In genomic region chr16:53789159-53789558, GRCh38 we compare ENCODE assay signal across 17 cellular contexts.
DNase-seq lines count a peak whose midpoint lies in the region; ATAC-seq and TF ChIP-seq lines count a peak whose summit lies in the region.
"Had no signal": no experiment of that assay in that cellular context is flagged by ENCODE, and none has a peak within 500 bp of the region (broad histone marks: within the 10 kb centered on the region; RNA-seq: fewer than 3 reads in every experiment).

No MANE protein-coding gene starts in this region.

- H3K27ac ChIP-seq in fibroblast of lung (ENCODE audit: insufficient read depth, low read length) (no peak overlapping the region), ascending aorta (no peak overlapping the region), psoas muscle (no peak overlapping the region)
- H3K27ac ChIP-seq in CD8-positive, alpha-beta memory T cell (ENCODE audit: low read depth, low read length): no peak overlapping the region
- H3K27ac ChIP-seq: colonic mucosa, SJCRH30 had no signal

- no peak overlapping the region for H3K4me2 ChIP-seq in fibroblast of lung (ENCODE audit: extremely low read depth, insufficient read depth, low read length)

- H4K20me1 ChIP-seq in fibroblast of lung (ENCODE audit: control insufficient read depth, extremely low read depth, insufficient read depth, low read length): no peaks in the 10 kb centered on the region

- H3K9me3 ChIP-seq in fibroblast of lung (ENCODE audit: control insufficient read depth, insufficient read depth, low read depth, low read length): no peaks in the 10 kb centered on the region
- H3K9me3 ChIP-seq in ascending aorta: no peaks in the 10 kb centered on the region
- no peaks in the 10 kb centered on the region for H3K9me3 ChIP-seq in CD8-positive, alpha-beta memory T cell (ENCODE audit: low read length)
- H3K9me3 ChIP-seq in psoas muscle: no peaks in the 10 kb centered on the region
- H3K9me3 ChIP-seq: colonic mucosa, SJCRH30 had no signal

- no peak overlapping the region for H3K4me3 ChIP-seq in fibroblast of lung (replicated peaks in 1 of 4; ENCODE audit: control extremely low read depth in 1 of 4, insufficient read depth in 1 of 4, low read depth in 3 of 4, low read length in 4 of 4)
- H3K4me3 ChIP-seq in retinal pigment epithelial cell (ENCODE audit: low read length): no peak overlapping the region
- H3K4me3 ChIP-seq in ascending aorta: no peak overlapping the region
- H3K4me3 ChIP-seq in CD8-positive, alpha-beta memory T cell (ENCODE audit: low read length): no peak overlapping the region
- H3K4me3 ChIP-seq in psoas muscle: no peak overlapping the region
- H3K4me3 ChIP-seq: colonic mucosa, SJCRH30 had no signal

- peaks cover 0 to 1% (median 0%) of the 10 kb centered on the region in 3 donors for H3K36me3 Mint-ChIP-seq in CD8-positive, alpha-beta memory T cell
- H3K36me3 Mint-ChIP-seq: CD8-positive, alpha-beta T cell; naive B cell had no signal

- H3K4me1 Mint-ChIP-seq in CD8-positive, alpha-beta memory T cell: peaks cover 26 to 54% (median 29%) of the 10 kb centered on the region in 3 donors

- CTCF ChIA-PET in CD8-positive, alpha-beta memory T cell (lab: Charles Lee): no interaction called here

- H3K36me3 ChIP-seq in fibroblast of lung (ENCODE audit: control insufficient read depth, insufficient read depth, low read length): no peaks in the 10 kb centered on the region
- no peaks in the 10 kb centered on the region for H3K36me3 ChIP-seq in ascending aorta
- H3K36me3 ChIP-seq in CD8-positive, alpha-beta memory T cell (ENCODE audit: insufficient read depth, low read length): no peaks in the 10 kb centered on the region
- no peaks in the 10 kb centered on the region for H3K36me3 ChIP-seq in psoas muscle (ENCODE audit: insufficient read depth in 1 of 2, low read depth in 1 of 2)
- H3K36me3 ChIP-seq: colonic mucosa, SJCRH30 had no signal

- H2AFZ ChIP-seq in fibroblast of lung (ENCODE audit: low read length): no peak overlapping the region

- no peak overlapping the region for H3K4me3 Mint-ChIP-seq in CD8-positive, alpha-beta memory T cell
- H3K4me3 Mint-ChIP-seq: CD8-positive, alpha-beta T cell; H9; naive B cell; stimulated activated naive CD8-positive, alpha-beta T cell treated with anti-CD3 and anti-CD28 coated beads, Interleukin-15, Interleukin-2, amounts not matched to agents 100 ng/mL and 50 ng/mL, for 24 hours had no signal

- no peaks in the 10 kb centered on the region for H3K9me3 Mint-ChIP-seq in CD8-positive, alpha-beta memory T cell
- H3K9me3 Mint-ChIP-seq: CD8-positive, alpha-beta T cell; H9; naive B cell; stimulated activated naive CD8-positive, alpha-beta T cell treated with anti-CD3 and anti-CD28 coated beads, Interleukin-15, Interleukin-2, amounts not matched to agents 100 ng/mL and 50 ng/mL, for 24 hours had no signal

- H3K4me1 ChIP-seq in fibroblast of lung (ENCODE audit: control insufficient read depth, extremely low read depth, insufficient read depth, low read length): no peaks in the 10 kb centered on the region
- peaks cover 0 to 11% of the 10 kb centered on the region in 2 donors for H3K4me1 ChIP-seq in ascending aorta
- no peaks in the 10 kb centered on the region for H3K4me1 ChIP-seq in CD8-positive, alpha-beta memory T cell (ENCODE audit: insufficient read depth, low read length)
- peaks cover 4% of the 10 kb centered on the region for H3K4me1 ChIP-seq in psoas muscle
- H3K4me1 ChIP-seq: colonic mucosa had no signal

- no peak overlapping the region for H3K9ac ChIP-seq in fibroblast of lung (ENCODE audit: insufficient read depth, low read length)

- 84 to 88% (median 85%) methylated on average over 2 of the region's 2 CpGs for WGBS in psoas muscle, 3 donors

- H3K27me3 ChIP-seq in fibroblast of lung (ENCODE audit: control insufficient read depth, insufficient read depth, low read length) (no peaks in the 10 kb centered on the region), ascending aorta (no peaks in the 10 kb centered on the region), psoas muscle (ENCODE audit: insufficient read depth in 3 of 3, low read length in 2 of 3) (no peaks in the 10 kb centered on the region)
- H3K27me3 ChIP-seq in CD8-positive, alpha-beta memory T cell (ENCODE audit: insufficient read depth, low read length, poor library complexity, severe bottlenecking): no peaks in the 10 kb centered on the region
- H3K27me3 ChIP-seq: colonic mucosa, SJCRH30 had no signal

- peak overlapping the region in 1 of 8 donors; percentile 37 for H3K27ac Mint-ChIP-seq in CD8-positive, alpha-beta memory T cell
- H3K27ac Mint-ChIP-seq: CD8-positive, alpha-beta T cell; stimulated activated naive CD8-positive, alpha-beta T cell treated with anti-CD3 and anti-CD28 coated beads, Interleukin-15, Interleukin-2, amounts not matched to agents 100 ng/mL and 50 ng/mL, for 24 hours had no signal

- TF ChIP-seq CTCF in fibroblast of lung (conservative IDR thresholded peaks at IDR 0.05 in 1 of 2, IDR thresholded peaks at IDR 0.05 in 1 of 2; ENCODE audit: low read depth in 1 of 2, low read length in 2 of 2) (no peak), retinal pigment epithelial cell (conservative IDR thresholded peaks at IDR 0.05; ENCODE audit: low read depth, low read length) (no peak), ascending aorta (IDR thresholded peaks at IDR 0.05) (no peak), psoas muscle (IDR thresholded peaks at IDR 0.05) (no peak)

- no peaks in the 10 kb centered on the region for H3K27me3 Mint-ChIP-seq in CD8-positive, alpha-beta memory T cell
- H3K27me3 Mint-ChIP-seq: naive B cell; stimulated activated naive CD8-positive, alpha-beta T cell treated with anti-CD3 and anti-CD28 coated beads, Interleukin-15, Interleukin-2, amounts not matched to agents 100 ng/mL and 50 ng/mL, for 24 hours had no signal

- ATAC-seq in SK-N-SH treated with all-trans-retinoic acid at 6 μM for 48 hours: peak; percentile 62
- ATAC-seq in GM21423 (IDR thresholded peaks at IDR 0.05; ENCODE audit: unreplicated experiment): no peak
- no peak for ATAC-seq in psoas muscle
- ATAC-seq: CD8-positive, alpha-beta T cell had no signal

- peak; percentile 65 for DNase-seq in EL
- DNase-seq in fibroblast of lung (ENCODE audit: low read depth in 2 of 2): peak; percentile 75 to 95
- DNase-seq in retinal pigment epithelial cell (ENCODE audit: low read depth): peak; percentile 48
- no peak for DNase-seq in ascending aorta (ENCODE audit: low spot score in 2 of 2)
- no peak for DNase-seq in CD8-positive, alpha-beta memory T cell
- DNase-seq in psoas muscle: no peak
- DNase-seq: activated naive CD4-positive, alpha-beta T cell treated with Interleukin-2 at 50 U/mL for 16 hours; CD8-positive, alpha-beta T cell; colonic mucosa; H9; naive B cell; NCI-H2081; retina; SJCRH30 had no signal

- H3K79me2 ChIP-seq in fibroblast of lung (ENCODE audit: control insufficient read depth, insufficient read depth, low read length): no peaks in the 10 kb centered on the region

- intact Hi-C loops in ascending aorta (cut with DNase I) (no loop called here), psoas muscle (cut with DNase I) (no loop called here)

- POLR2A ChIA-PET in CD8-positive, alpha-beta memory T cell (lab: Charles Lee): no interaction called here

TF ChIP-seq in SK-N-SH treated with all-trans-retinoic acid at 6 μM for 48 hours, 23 proteins besides CTCF, POLR2A, EP300 and RAD21:
- TF ChIP-seq ESRRG (CRISPR knock-in tag; IDR thresholded peaks at IDR 0.05) (no peak), ZNF565 (CRISPR knock-in tag; conservative IDR thresholded peaks at IDR 0.05; ENCODE audit: low read depth) (no peak), ZNF8 (CRISPR knock-in tag; IDR thresholded peaks at IDR 0.05) (no peak), ARNTL (CRISPR knock-in tag; IDR thresholded peaks at IDR 0.05; ENCODE audit: borderline replicate concordance, low read depth) (no peak), SNAI2 (CRISPR knock-in tag; IDR thresholded peaks at IDR 0.05) (no peak), ZC3H10 (CRISPR knock-in tag; IDR thresholded peaks at IDR 0.05) (no peak), CSDC2 (CRISPR knock-in tag; IDR thresholded peaks at IDR 0.05) (no peak), ISL1 (CRISPR knock-in tag; IDR thresholded peaks at IDR 0.05) (no peak; the same call in 1 of the 2 replicates), ZFP30 (CRISPR knock-in tag; IDR thresholded peaks at IDR 0.05) (no peak), TCF4 (CRISPR knock-in tag; IDR thresholded peaks at IDR 0.05; ENCODE audit: borderline replicate concordance) (no peak), PPARA (CRISPR knock-in tag; IDR thresholded peaks at IDR 0.05; ENCODE audit: borderline replicate concordance) (no peak), POU6F1 (CRISPR knock-in tag; IDR thresholded peaks at IDR 0.05; ENCODE audit: borderline replicate concordance, low read depth) (no peak), PATZ1 (CRISPR knock-in tag; IDR thresholded peaks at IDR 0.05; ENCODE audit: borderline replicate concordance) (no peak)

Comparison
In these comparisons a context has a peak if more than half of its experiments do, and no peak if none do; other contexts are left out.
1. DNase-seq: peak in EL (single experiment), fibroblast of lung (2 of 2) and retinal pigment epithelial cell (single experiment); none in ascending aorta (0 of 2), CD8-positive, alpha-beta memory T cell (0 of 5) and psoas muscle (0 of 2).